ENCODE assay signal across 1 cellular context in genomic region chr7:778968-779451, GRCh38.
TF ChIP-seq lines count a peak whose summit lies in the region.

No MANE protein-coding gene starts in this region.

TF ChIP-seq in K562, 482 proteins besides CTCF, POLR2A, EP300 and RAD21 (continued from another document):
- no peak for TF ChIP-seq CEBPZ (IDR thresholded peaks at IDR 0.05; ENCODE audit: borderline replicate concordance, low read depth, low read length)
